31 cellular contexts compared by ENCODE assay signal in genomic region chr6:43930440-43931154, GRCh38.
"Had no signal": no experiment of that assay in that cellular context is flagged by ENCODE, and none has a peak within 500 bp of the region (broad histone marks: within the 10 kb centered on the region; RNA-seq: fewer than 3 reads in every experiment).

No MANE protein-coding gene starts in this region.

- H3K36me3 ChIP-seq: gastrocnemius medialis, right lobe of liver, tibial nerve had no signal

- ATAC-seq: activated CD4-positive, alpha-beta T cell treated with anti-CD3 and anti-CD28 coated beads for 36 hours; effector memory CD8-positive, alpha-beta T cell; gastrocnemius medialis; left cardiac atrium; naive thymus-derived CD4-positive, alpha-beta T cell; SK-N-SH treated with all-trans-retinoic acid at 6 μM for 48 hours; stimulated activated naive B cell treated with anti-CD40 and anti-IgM and Interleukin-4, amounts not matched to agents 10 μg/mL and 1 μg/mL and 100 μg/mL, for 72 hours had no signal

- H3K27ac Mint-ChIP-seq: activated B cell treated with CpG ODN at 0.5 μM for 24 hours; activated CD4-positive, alpha-beta T cell treated with anti-CD3 and anti-CD28 coated beads for 36 hours; activated naive CD4-positive, alpha-beta T cell treated with anti-CD3 and anti-CD28 coated beads for 36 hours; activated naive CD8-positive, alpha-beta T cell treated with anti-CD3 and anti-CD28 coated beads, Interleukin-2, amount 10 ng/mL, durations not matched to agents 7 days and 5 days; activated T-helper 1 cell treated with anti-CD3 and anti-CD28 coated beads, Interleukin-12 subunit alpha, Interleukin-12 subunit beta, Interleukin-2, Interleukin-4 antibody, amounts not matched to agents 30 ng/mL and 10 ng/mL and 1 ng/mL, durations not matched to agents 14 hours and 24 hours and 36 hours; effector memory CD8-positive, alpha-beta T cell; naive thymus-derived CD4-positive, alpha-beta T cell; progenitor cell of endocrine pancreas; stimulated activated naive B cell treated with anti-CD40 and anti-IgM and Interleukin-4, amounts not matched to agents 10 μg/mL and 1 μg/mL and 100 μg/mL, for 72 hours had no signal

- H3K79me2 ChIP-seq: hepatocyte had no signal

- H3K4me2 ChIP-seq: hepatocyte had no signal

- H3K4me3 ChIP-seq: gastrocnemius medialis, hepatocyte, right lobe of liver, skin epidermis, tibial nerve had no signal

- H3K27me3 ChIP-seq: gastrocnemius medialis, hepatocyte, right lobe of liver, tibial nerve had no signal

- H3K27me3 Mint-ChIP-seq: activated B cell treated with CpG ODN at 0.5 μM for 24 hours; activated CD4-positive, alpha-beta T cell treated with anti-CD3 and anti-CD28 coated beads for 36 hours; effector memory CD8-positive, alpha-beta T cell; naive thymus-derived CD4-positive, alpha-beta T cell; progenitor cell of endocrine pancreas; stimulated activated naive B cell treated with anti-CD40 and anti-IgM and Interleukin-4, amounts not matched to agents 10 μg/mL and 1 μg/mL and 100 μg/mL, for 72 hours had no signal

- H3K27ac ChIP-seq: gastrocnemius medialis, hepatocyte, right lobe of liver, skin epidermis, tibial nerve had no signal

- DNase-seq: activated B cell treated with CpG ODN at 0.5 μM for 24 hours; activated CD4-positive, alpha-beta T cell treated with anti-CD3 and anti-CD28 coated beads for 36 hours; activated CD4-positive, alpha-beta T cell treated with anti-CD3 and anti-CD28 coated beads, Interleukin-2, amount 50 U/mL, for 4 hours; activated CD8-positive, alpha-beta memory T cell treated with anti-CD3 and anti-CD28 coated beads, Interleukin-2, amount 50 U/mL, for 4 hours; activated effector memory CD4-positive, alpha-beta T cell treated with anti-CD3 and anti-CD28 coated beads, Interleukin-2, amount 50 U/mL, for 16 hours; activated naive CD4-positive, alpha-beta T cell treated with anti-CD3 and anti-CD28 coated beads for 36 hours; activated naive CD8-positive, alpha-beta T cell treated with anti-CD3 and anti-CD28 coated beads, Interleukin-2, amount 10 ng/mL, durations not matched to agents 7 days and 5 days; activated T-cell treated with anti-CD3 and anti-CD28 coated beads, Interleukin-2, amount 50 U/mL, for 1 hour; caudate nucleus; cortex of kidney; effector memory CD8-positive, alpha-beta T cell; erythroblast; gastrocnemius medialis; glutamatergic neuron; left cardiac atrium; midbrain; naive thymus-derived CD4-positive, alpha-beta T cell; stimulated activated CD4-positive, alpha-beta T cell treated with anti-CD3 and anti-CD28 coated beads, Interleukin-4, amount 100 ng/mL, for 24 hours; stimulated activated CD8-positive, alpha-beta memory T cell treated with anti-CD3 and anti-CD28 coated beads, Interleukin-4, amount 100 ng/mL, for 48 hours; stimulated activated naive B cell treated with anti-CD40 and anti-IgM and Interleukin-4, amounts not matched to agents 10 μg/mL and 1 μg/mL and 100 μg/mL, for 72 hours; T-helper 2 cell had no signal

- H3K4me3 Mint-ChIP-seq: activated B cell treated with CpG ODN at 0.5 μM for 24 hours; activated CD4-positive, alpha-beta T cell treated with anti-CD3 and anti-CD28 coated beads for 36 hours; activated naive CD4-positive, alpha-beta T cell treated with anti-CD3 and anti-CD28 coated beads for 36 hours; activated naive CD8-positive, alpha-beta T cell treated with anti-CD3 and anti-CD28 coated beads, Interleukin-2, amount 10 ng/mL, durations not matched to agents 7 days and 5 days; activated T-helper 1 cell treated with anti-CD3 and anti-CD28 coated beads, Interleukin-12 subunit alpha, Interleukin-12 subunit beta, Interleukin-2, Interleukin-4 antibody, amounts not matched to agents 30 ng/mL and 10 ng/mL and 1 ng/mL, durations not matched to agents 14 hours and 24 hours and 36 hours; effector memory CD8-positive, alpha-beta T cell; naive thymus-derived CD4-positive, alpha-beta T cell; stimulated activated naive B cell treated with anti-CD40 and anti-IgM and Interleukin-4, amounts not matched to agents 10 μg/mL and 1 μg/mL and 100 μg/mL, for 72 hours had no signal

- H3K9me3 Mint-ChIP-seq: activated B cell treated with CpG ODN at 0.5 μM for 24 hours; activated naive CD4-positive, alpha-beta T cell treated with anti-CD3 and anti-CD28 coated beads for 36 hours; activated naive CD8-positive, alpha-beta T cell treated with anti-CD3 and anti-CD28 coated beads, Interleukin-2, amount 10 ng/mL, durations not matched to agents 7 days and 5 days; activated T-helper 1 cell treated with anti-CD3 and anti-CD28 coated beads, Interleukin-12 subunit alpha, Interleukin-12 subunit beta, Interleukin-2, Interleukin-4 antibody, amounts not matched to agents 30 ng/mL and 10 ng/mL and 1 ng/mL, durations not matched to agents 14 hours and 24 hours and 36 hours; effector memory CD8-positive, alpha-beta T cell; naive thymus-derived CD4-positive, alpha-beta T cell; stimulated activated naive B cell treated with anti-CD40 and anti-IgM and Interleukin-4, amounts not matched to agents 10 μg/mL and 1 μg/mL and 100 μg/mL, for 72 hours had no signal

- H3K9me3 ChIP-seq: gastrocnemius medialis, right lobe of liver, tibial nerve had no signal

- FAIRE-seq: astrocyte, keratinocyte, urothelium cell line had no signal

- H2AFZ ChIP-seq: hepatocyte had no signal

- H3K36me3 Mint-ChIP-seq: activated naive CD8-positive, alpha-beta T cell treated with anti-CD3 and anti-CD28 coated beads, Interleukin-2, amount 10 ng/mL, durations not matched to agents 7 days and 5 days; naive thymus-derived CD4-positive, alpha-beta T cell; stimulated activated naive B cell treated with anti-CD40 and anti-IgM and Interleukin-4, amounts not matched to agents 10 μg/mL and 1 μg/mL and 100 μg/mL, for 72 hours had no signal
